In genomic region chr4:40196724-40197281, GRCh38 we compare ENCODE assay signal across 8 cellular contexts. TPM values are rescaled to one million over a fixed set of nuclear protein-coding genes. Genes with fewer than 3 reads are reported as not detected.
DNase-seq lines count a peak whose midpoint lies in the region; ATAC-seq and TF ChIP-seq lines count a peak whose summit lies in the region.

TSS of gene RHOH (plus strand) at chr4:40197031. CDS start at chr4:40243387, 46,356 bp downstream.

- H3K36me3 Mint-ChIP-seq in CD8-positive, alpha-beta memory T cell = peaks cover 7 to 49% (median 16%) of the 10 kb centered on the region in 3 donors
- H3K36me3 Mint-ChIP-seq in mesothelial cell of epicardium = no peaks in the 10 kb centered on the region

- peak within 1 kb of the TSS; percentile 93 to 100 (median 97) for H3K4me3 Mint-ChIP-seq in CD8-positive, alpha-beta memory T cell
- H3K4me3 Mint-ChIP-seq in mesothelial cell of epicardium = no peak within 1 kb of the TSS

- H3K27ac ChIP-seq in CD8-positive, alpha-beta memory T cell (ENCODE audit: low read depth, low read length) = peak within 1 kb of the TSS; percentile 96
- peak within 1 kb of the TSS; percentile 64 for H3K27ac ChIP-seq in HUES64 (ENCODE audit: low read depth, low read length)

- CTCF ChIA-PET in CD8-positive, alpha-beta memory T cell (lab: Charles Lee) = interaction anchor here (1.0 to 7.7 kb wide), 14 partner anchors 8 to 141 kb away, joined by 3 to 112 read pairs (median 10); no protein-coding TSS in a partner anchor

- H3K9me3 Mint-ChIP-seq in CD8-positive, alpha-beta memory T cell = peaks cover 0 to 2% (median 0%) of the 10 kb centered on the region in 5 donors
- no peaks in the 10 kb centered on the region for H3K9me3 Mint-ChIP-seq in mesothelial cell of epicardium

- peak within 1 kb of the TSS; percentile 62 for H3K9ac ChIP-seq in HUES64 (ENCODE audit: low read depth, low read length)

- TF ChIP-seq CTCF in mesothelial cell of epicardium (IDR thresholded peaks at IDR 0.05; ENCODE audit: unreplicated experiment) = no peak

- peak within 1 kb of the TSS; percentile 93 for H3K4me3 ChIP-seq in CD8-positive, alpha-beta memory T cell (ENCODE audit: low read length)
- H3K4me3 ChIP-seq in HUES64 (ENCODE audit: low read length) = peak within 1 kb of the TSS; percentile 43

- intact Hi-C loops in head of caudate nucleus (cut with DNase I) = no loop called here

- peak; percentile 40 for ATAC-seq in stimulated activated naive CD8-positive, alpha-beta T cell treated with anti-CD3 and anti-CD28 coated beads, Interleukin-15, Interleukin-2, amounts not matched to agents 100 U/mL and 50 U/mL, for 24 hours
- no peak for ATAC-seq in HG03342 (IDR thresholded peaks at IDR 0.05; ENCODE audit: unreplicated experiment)

- peak within 1 kb of the TSS; percentile 94 to 100 (median 99) for H3K27ac Mint-ChIP-seq in CD8-positive, alpha-beta memory T cell
- no peak within 1 kb of the TSS for H3K27ac Mint-ChIP-seq in mesothelial cell of epicardium

- peaks cover 53 to 67% (median 54%) of the 10 kb centered on the region in 3 donors for H3K4me1 Mint-ChIP-seq in CD8-positive, alpha-beta memory T cell
- H3K4me1 Mint-ChIP-seq in mesothelial cell of epicardium = peaks cover 35% of the 10 kb centered on the region

- POLR2A ChIA-PET in CD8-positive, alpha-beta memory T cell (lab: Charles Lee) = interaction anchor here (0.6 to 4.5 kb wide), 23 partner anchors 8 to 832 kb away, joined by 3 to 26 read pairs (median 5); no protein-coding TSS in a partner anchor

- H3K9me3 ChIP-seq in CD8-positive, alpha-beta memory T cell (ENCODE audit: low read length) = no peaks in the 10 kb centered on the region
- no peaks in the 10 kb centered on the region for H3K9me3 ChIP-seq in HUES64 (ENCODE audit: insufficient read depth, low read depth, low read length)

- H3K27me3 Mint-ChIP-seq in CD8-positive, alpha-beta memory T cell = no peaks in the 10 kb centered on the region
- no peaks in the 10 kb centered on the region for H3K27me3 Mint-ChIP-seq in mesothelial cell of epicardium (ENCODE audit: low read depth)

- H3K36me3 ChIP-seq in CD8-positive, alpha-beta memory T cell (ENCODE audit: insufficient read depth, low read length) = peaks cover 19% of the 10 kb centered on the region
- H3K36me3 ChIP-seq in HUES64 (ENCODE audit: insufficient read depth, low read length) = no peaks in the 10 kb centered on the region

- DNase-seq in CD8-positive, alpha-beta memory T cell = peak; percentile 61 to 92 (median 85)
- DNase-seq in activated CD8-positive, alpha-beta memory T cell treated with anti-CD3 and anti-CD28 coated beads for 24 hours = peak; percentile 85
- DNase-seq in left kidney (ENCODE audit: low read depth, low spot score) (peak; percentile 29), mesothelial cell of epicardium (ENCODE audit: low spot score in 2 of 2, unreplicated experiment in 2 of 2) (no peak), head of caudate nucleus (no peak)
- peak; percentile 76 for DNase-seq in stimulated activated naive CD8-positive, alpha-beta T cell treated with anti-CD3 and anti-CD28 coated beads, Interleukin-15, Interleukin-2, amounts not matched to agents 100 U/mL and 50 U/mL, for 24 hours

- peaks cover 48% of the 10 kb centered on the region for H3K4me1 ChIP-seq in CD8-positive, alpha-beta memory T cell (ENCODE audit: insufficient read depth, low read length)
- peaks cover 58% of the 10 kb centered on the region for H3K4me1 ChIP-seq in HUES64 (ENCODE audit: insufficient read depth, low read length)

- WGBS in HUES64 = 31% methylated on average over 14 of the region's 14 CpGs

- no peaks in the 10 kb centered on the region for H3K27me3 ChIP-seq in CD8-positive, alpha-beta memory T cell (ENCODE audit: insufficient read depth, low read length, poor library complexity, severe bottlenecking)
- H3K27me3 ChIP-seq in HUES64 (ENCODE audit: insufficient read depth, low read length) = no peaks in the 10 kb centered on the region

RNA-seq across cellular contexts. Expression of gene RHOH, which starts in this region (rescaled TPM):
- total RNA-seq in CD8-positive, alpha-beta memory T cell = 100 to 1,000 TPM; 148 TPM
- polyA plus RNA-seq in CD8-positive, alpha-beta memory T cell = 262 TPM
- polyA plus RNA-seq in HUES64 (2013, experiment 1 of 2) = 5.0 TPM
- 2.4 TPM for polyA plus RNA-seq in HUES64 (2013, experiment 2 of 2)
- 0.25 to 0.40 TPM (median 0.29 TPM) in 3 replicates for total RNA-seq in mesothelial cell of epicardium

Comparison
In these comparisons a context has a peak if more than half of its experiments do, and no peak if none do; other contexts are left out.
1. RNA of gene RHOH (total RNA-seq): 148 TPM in CD8-positive, alpha-beta memory T cell; 0.25 to 0.40 TPM in mesothelial cell of epicardium; every median in the first group is over 100 times any median in the second.
2. DNase-seq: peak in CD8-positive, alpha-beta memory T cell (5 of 5), activated CD8-positive, alpha-beta memory T cell treated with anti-CD3 and anti-CD28 coated beads for 24 hours (single experiment), left kidney (single experiment) and stimulated activated naive CD8-positive, alpha-beta T cell treated with anti-CD3 and anti-CD28 coated beads, Interleukin-15, Interleukin-2, amounts not matched to agents 100 U/mL and 50 U/mL, for 24 hours (single experiment); none in mesothelial cell of epicardium (0 of 2) and head of caudate nucleus (0 of 42).